ENCODE assay signal across 21 cellular contexts in the genomic region with DNA sequence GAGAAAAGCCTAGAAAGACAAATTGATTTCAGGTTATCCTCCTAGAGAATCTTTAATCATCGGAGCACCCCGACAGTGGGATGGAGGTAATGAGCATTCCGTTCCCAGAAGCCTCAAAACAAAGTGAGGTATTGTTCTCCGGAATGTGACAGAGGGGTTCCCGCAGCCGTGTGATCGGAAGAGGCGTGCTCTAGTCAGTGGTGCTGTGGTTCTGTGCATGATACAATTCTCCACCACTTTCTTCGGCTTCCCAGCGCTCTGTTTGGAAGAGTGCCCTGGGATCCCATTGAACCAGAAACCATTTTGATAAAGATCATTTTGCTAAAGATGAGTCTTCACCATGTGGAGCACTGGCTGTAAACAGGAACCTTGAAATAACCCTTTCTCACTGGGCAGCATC.
A peak's percentile ranks its signal among the peaks of the same experiment; 100 is the strongest.
DNase-seq lines count a peak whose midpoint lies in the region; ATAC-seq and TF ChIP-seq lines count a peak whose summit lies in the region.
"Had no signal": no experiment of that assay in that cellular context is flagged by ENCODE, and none has a peak within 500 bp of the region (broad histone marks: within the 10 kb centered on the region; RNA-seq: fewer than 3 reads in every experiment).

No MANE protein-coding gene starts in this region.

- H3K9me3 ChIP-seq in NT2/D1 (ENCODE audit: insufficient read depth, low read length) (no peaks in the 10 kb centered on the region), esophagus muscularis mucosa (no peaks in the 10 kb centered on the region), parathyroid adenoma (ENCODE audit: control insufficient read depth, low read length) (no peaks in the 10 kb centered on the region)
- H3K9me3 ChIP-seq: BLaER1 treated with 17β-estradiol and CSF1 and Interleukin-3, amounts not matched to agents 10 nM and 100 nM; Caco-2 had no signal

- H3K36me3 ChIP-seq in NT2/D1 (ENCODE audit: insufficient read depth, insufficient read length, low read length): no peaks in the 10 kb centered on the region
- no peaks in the 10 kb centered on the region for H3K36me3 ChIP-seq in esophagus muscularis mucosa
- no peaks in the 10 kb centered on the region for H3K36me3 ChIP-seq in parathyroid adenoma (ENCODE audit: control insufficient read depth, insufficient read depth, low read length)
- H3K36me3 ChIP-seq: BLaER1 treated with 17β-estradiol and CSF1 and Interleukin-3, amounts not matched to agents 10 nM and 100 nM had no signal

- TF ChIP-seq CTCF in esophagus muscularis mucosa (IDR thresholded peaks at IDR 0.05) (no peak), parathyroid adenoma (IDR thresholded peaks at IDR 0.05) (no peak)

- DNase-seq in NT2/D1 (ENCODE audit: low read depth, low spot score) (peak; percentile 6), esophagus muscularis mucosa (ENCODE audit: extremely low spot score) (peak; percentile 81), hepatic stellate cell (ENCODE audit: low spot score) (no peak), left lobe of liver (ENCODE audit: low spot score) (no peak)
- DNase-seq in activated naive CD4-positive, alpha-beta T cell (lab: John Stamatoyannopoulos, UW): no peak
- DNase-seq: Caco-2; CD4-positive, alpha-beta memory T cell; DMS 273 treated with DMSO at 0.1 percent for 48 hours; DND-41; GOT3; Kasumi-1; NCI-H1417; NCI-H187; NCI-H446; NCI-H526; OCI-M1; Right ventricle myocardium superior had no signal

- no peak for TF ChIP-seq POLR2A in esophagus muscularis mucosa (IDR thresholded peaks at IDR 0.05; ENCODE audit: low read depth)

- no peak for TF ChIP-seq EP300 in esophagus muscularis mucosa (IDR thresholded peaks at IDR 0.05)

- intact Hi-C loops in esophagus muscularis mucosa (cut with DNase I): no loop called here

- H3K4me2 ChIP-seq in parathyroid adenoma (ENCODE audit: low read length): no peak overlapping the region

- H3K4me1 ChIP-seq in NT2/D1 (ENCODE audit: insufficient read depth, insufficient read length): no peaks in the 10 kb centered on the region
- H3K4me1 ChIP-seq in esophagus muscularis mucosa: no peaks in the 10 kb centered on the region
- H3K4me1 ChIP-seq in parathyroid adenoma: peaks cover 7% of the 10 kb centered on the region
- H3K4me1 ChIP-seq: Caco-2 had no signal

- H3K4me3 ChIP-seq in NT2/D1 (ENCODE audit: insufficient read length, low read depth) (no peak overlapping the region), esophagus muscularis mucosa (no peak overlapping the region), parathyroid adenoma (ENCODE audit: low read depth, low read length) (no peak overlapping the region)
- H3K4me3 ChIP-seq: BLaER1 treated with 17β-estradiol and CSF1 and Interleukin-3, amounts not matched to agents 10 nM and 100 nM had no signal

- ATAC-seq in HG02642 (IDR thresholded peaks at IDR 0.05; ENCODE audit: poor library complexity, unreplicated experiment) (no peak), left lobe of liver (no peak)
- ATAC-seq: HCT116 had no signal

- peak overlapping the region; percentile 12 for H2AFZ ChIP-seq in parathyroid adenoma

- no peaks in the 10 kb centered on the region for H3K79me2 ChIP-seq in parathyroid adenoma

- H3K27me3 ChIP-seq in NT2/D1 (ENCODE audit: insufficient read depth, insufficient read length) (no peaks in the 10 kb centered on the region), esophagus muscularis mucosa (no peaks in the 10 kb centered on the region), parathyroid adenoma (ENCODE audit: control insufficient read depth, insufficient read depth, low read length) (no peaks in the 10 kb centered on the region)
- H3K27me3 ChIP-seq: BLaER1 treated with 17β-estradiol and CSF1 and Interleukin-3, amounts not matched to agents 10 nM and 100 nM had no signal

- no peak overlapping the region for H3K27ac ChIP-seq in esophagus muscularis mucosa (replicated peaks in 1 of 4)
- H3K27ac ChIP-seq in parathyroid adenoma: no peak overlapping the region
- H3K27ac ChIP-seq: BLaER1 treated with 17β-estradiol and CSF1 and Interleukin-3, amounts not matched to agents 10 nM and 100 nM had no signal

- H3K9ac ChIP-seq in NT2/D1 (ENCODE audit: insufficient read length, low read depth) (no peak overlapping the region), parathyroid adenoma (no peak overlapping the region)
- H3K9ac ChIP-seq: BLaER1 treated with 17β-estradiol and CSF1 and Interleukin-3, amounts not matched to agents 10 nM and 100 nM had no signal

- WGBS in esophagus muscularis mucosa: 82% methylated on average over 10 of the region's 10 CpGs

Comparison
In these comparisons a context has a peak if more than half of its experiments do, and no peak if none do; other contexts are left out.
1. DNase-seq: peak in NT2/D1 (single experiment) and esophagus muscularis mucosa (single experiment); none in hepatic stellate cell (single experiment), activated naive CD4-positive, alpha-beta T cell (0 of 4) and left lobe of liver (single experiment).